ENCODE assay signal across 12 cellular contexts in genomic region chr12:49389092-49389703, GRCh38. TPM values are rescaled to one million over a fixed set of nuclear protein-coding genes. Genes with fewer than 3 reads are reported as not detected.
DNase-seq lines count a peak whose midpoint lies in the region; ATAC-seq lines count a peak whose summit lies in the region.
"Had no signal": no experiment of that assay in that cellular context is flagged by ENCODE, and none has a peak within 500 bp of the region (broad histone marks: within the 10 kb centered on the region; RNA-seq: fewer than 3 reads in every experiment).

No MANE protein-coding gene starts in this region.

- no CpG with 5 or more reads among the region's 30 CpGs for WGBS in trophoblast cell (ENCODE audit: extremely low coverage, insufficient coverage, insufficient read length)

- no peak overlapping the region for H3K27ac ChIP-seq in trophoblast cell (ENCODE audit: low read depth, low read length)
- H3K27ac ChIP-seq: thoracic aorta had no signal

- no peak overlapping the region for H3K4me3 ChIP-seq in trophoblast cell (ENCODE audit: low read depth, low read length)
- H3K4me3 ChIP-seq: thoracic aorta had no signal

- no peak overlapping the region for H3K14ac ChIP-seq in trophoblast cell (ENCODE audit: low read length)

- no peaks in the 10 kb centered on the region for H3K79me1 ChIP-seq in trophoblast cell (ENCODE audit: low read length)

- no peak overlapping the region for H3K4me2 ChIP-seq in trophoblast cell (ENCODE audit: low read length)

- no peak overlapping the region for H2BK12ac ChIP-seq in trophoblast cell (ENCODE audit: low read length)

- H3K4me1 ChIP-seq in trophoblast cell (ENCODE audit: control insufficient read depth in 1 of 2, insufficient read depth in 2 of 2, low read length in 2 of 2): no peaks in the 10 kb centered on the region

- no peak overlapping the region for H3K23ac ChIP-seq in trophoblast cell (ENCODE audit: low read length)

- H4K12ac ChIP-seq in trophoblast cell (ENCODE audit: low read depth, low read length): no peak overlapping the region

- peak; percentile 41 to 63 for ATAC-seq in activated CD4-positive, CD25-positive, alpha-beta regulatory T cell treated with anti-CD3 and anti-CD28 coated beads, Interleukin-2, amount 50 U/mL, for 24 hours
- ATAC-seq in GM18502 (IDR thresholded peaks at IDR 0.05; ENCODE audit: poor library complexity, unreplicated experiment) (no peak), HG02610 (IDR thresholded peaks at IDR 0.05; ENCODE audit: unreplicated experiment) (no peak), HG02973 (IDR thresholded peaks at IDR 0.05; ENCODE audit: unreplicated experiment) (no peak)
- ATAC-seq: HCT116 had no signal

- DNase-seq in CD1c-positive myeloid dendritic cell (ENCODE audit: extremely low spot score) (peak; percentile 76), amniotic epithelial cell (ENCODE audit: low read depth) (peak; percentile 59), trophoblast cell (peak; percentile 43 to 70), A172 (ENCODE audit: low spot score) (no peak)
- DNase-seq: SHP77 had no signal

- no peaks in the 10 kb centered on the region for H3K27me3 ChIP-seq in trophoblast cell (ENCODE audit: insufficient read depth, low read length)

- no peak overlapping the region for H3K9ac ChIP-seq in trophoblast cell (ENCODE audit: low read length)

- H2BK120ac ChIP-seq in trophoblast cell (ENCODE audit: insufficient read depth, low read length, poor library complexity): no peak overlapping the region

- H3K4ac ChIP-seq in trophoblast cell (ENCODE audit: low read depth, low read length): no peak overlapping the region

- H2AK5ac ChIP-seq in trophoblast cell (ENCODE audit: low read length): no peak overlapping the region

- no peak overlapping the region for H4K8ac ChIP-seq in trophoblast cell (ENCODE audit: low read depth, low read length)

- H2AFZ ChIP-seq in trophoblast cell (ENCODE audit: insufficient read depth, low read length, poor library complexity): no peak overlapping the region

- H3K9me3 ChIP-seq in trophoblast cell (ENCODE audit: insufficient read depth, low read depth, low read length): no peaks in the 10 kb centered on the region
- H3K9me3 ChIP-seq: thoracic aorta had no signal

- peaks cover 3% of the 10 kb centered on the region in 2 experiments for H3K36me3 ChIP-seq in trophoblast cell (ENCODE audit: control insufficient read depth in 1 of 2, insufficient read depth in 2 of 2, low read length in 2 of 2)

- H3K79me2 ChIP-seq in trophoblast cell (ENCODE audit: control insufficient read depth, insufficient read depth, low read length, poor library complexity): no peaks in the 10 kb centered on the region

- no peak overlapping the region for H4K91ac ChIP-seq in trophoblast cell (ENCODE audit: low read depth, low read length)

- no peak overlapping the region for H2BK5ac ChIP-seq in trophoblast cell (ENCODE audit: low read depth, low read length, poor library complexity)

- no peak overlapping the region for H3K18ac ChIP-seq in trophoblast cell (ENCODE audit: low read length)

RNA-seq across cellular contexts. Expression of gene SPATS2, which starts 21.9 kb away (rescaled TPM):
- polyA plus RNA-seq in trophoblast cell (2013): 32.4 and 34.0 TPM in 2 replicates
- 23.8 and 30.6 TPM in 2 replicates for total RNA-seq in A172 (2014; rRNA removed; shearing (Covaris generic))

RNA-seq across cellular contexts. Expression of gene DNAJC22, which starts 42.5 kb away (rescaled TPM):
- polyA plus RNA-seq in trophoblast cell (2013): 1.1 and 1.3 TPM in 2 replicates
- 12.6 and 13.1 TPM in 2 replicates for total RNA-seq in A172 (2014; rRNA removed; shearing (Covaris generic))

RNA-seq across cellular contexts. Expression of gene C1QL4, which starts 52.2 kb away (rescaled TPM):
- polyA plus RNA-seq in trophoblast cell (2013): 0.04 TPM in 2 replicates
- 2.3 and 4.4 TPM in 2 replicates for total RNA-seq in A172 (2014; rRNA removed; shearing (Covaris generic))
- total RNA-seq: thoracic aorta had no signal
- polyA plus RNA-seq: AG04450 had no signal

Comparison
In these comparisons a context has a peak if more than half of its experiments do, and no peak if none do; other contexts are left out.
1. ATAC-seq: peak in activated CD4-positive, CD25-positive, alpha-beta regulatory T cell treated with anti-CD3 and anti-CD28 coated beads, Interleukin-2, amount 50 U/mL, for 24 hours (2 of 2); none in GM18502 (single experiment), HG02610 (single experiment) and HG02973 (single experiment).